In genomic region chr12:31362115-31362758, GRCh38 we compare ENCODE assay signal across 8 cellular contexts. TPM values are rescaled to one million over a fixed set of nuclear protein-coding genes. Genes with fewer than 3 reads are reported as not detected.
DNase-seq lines count a peak whose midpoint lies in the region; ATAC-seq, FAIRE-seq and TF ChIP-seq lines count a peak whose summit lies in the region.

No MANE protein-coding gene starts in this region.

- H3K36me3 Mint-ChIP-seq in chondrocyte (ENCODE audit: low read depth) = peaks cover 2% of the 10 kb centered on the region

- no peaks in the 10 kb centered on the region for H3K27me3 ChIP-seq in ACC112 (ENCODE audit: insufficient read depth, low read length)
- no peaks in the 10 kb centered on the region for H3K27me3 ChIP-seq in small intestine (ENCODE audit: control insufficient read depth in 2 of 2, insufficient read depth in 2 of 2, low read length in 2 of 2)

- H3K36me3 ChIP-seq in ACC112 (ENCODE audit: insufficient read depth, low read length) (no peaks in the 10 kb centered on the region), small intestine (ENCODE audit: control insufficient read depth in 2 of 2, insufficient read depth in 2 of 2, low read length in 2 of 2) (no peaks in the 10 kb centered on the region)

- no peak overlapping the region for H3K27ac ChIP-seq in ACC112 (ENCODE audit: low read depth, low read length)
- H3K27ac ChIP-seq in small intestine (ENCODE audit: low read depth in 1 of 2, low read length in 1 of 2) = peak overlapping the region; percentile 65 to 71

- no peaks in the 10 kb centered on the region for H3K79me2 ChIP-seq in ACC112 (ENCODE audit: control insufficient read depth, insufficient read depth, low read length, unreplicated experiment)

- peaks cover 2% of the 10 kb centered on the region for H3K9me3 Mint-ChIP-seq in chondrocyte (ENCODE audit: low read depth)

- H3K4me3 Mint-ChIP-seq in chondrocyte (ENCODE audit: unreplicated experiment) = no peak overlapping the region

- no peak overlapping the region for H3K27ac Mint-ChIP-seq in chondrocyte (ENCODE audit: unreplicated experiment)

- peaks cover 2% of the 10 kb centered on the region for H3K27me3 Mint-ChIP-seq in chondrocyte (ENCODE audit: low read depth)

- ATAC-seq in GM18861 (IDR thresholded peaks at IDR 0.05; ENCODE audit: unreplicated experiment) (peak; percentile 38), HG03103 (IDR thresholded peaks at IDR 0.05; ENCODE audit: low read depth, unreplicated experiment) (peak; percentile 34)

- peak overlapping the region; percentile 3 for H2AFZ ChIP-seq in ACC112 (ENCODE audit: low read length, unreplicated experiment)

- H3K9me3 ChIP-seq in small intestine (ENCODE audit: control insufficient read depth, low read depth) = no peaks in the 10 kb centered on the region

- TF ChIP-seq CTCF in chondrocyte (IDR thresholded peaks at IDR 0.05) = no peak

- H3K4me1 Mint-ChIP-seq in chondrocyte (ENCODE audit: low read depth) = peaks cover 9% of the 10 kb centered on the region

- FAIRE-seq in small intestine (lab: Jason Lieb, UNC) = no peak

- H3K4me3 ChIP-seq in ACC112 (ENCODE audit: low read depth, low read length) = peak overlapping the region; percentile 39
- peak overlapping the region in 1 of 2 donors; percentile 2 for H3K4me3 ChIP-seq in small intestine (ENCODE audit: low read depth in 1 of 2, low read length in 2 of 2)

- 11 to 37% (median 29%) methylated on average over 13 of the region's 13 CpGs for WGBS in small intestine, 3 donors

- H3K4me1 ChIP-seq in ACC112 (ENCODE audit: control insufficient read depth, insufficient read depth, low read length, unreplicated experiment) (no peaks in the 10 kb centered on the region), small intestine (ENCODE audit: control insufficient read depth in 2 of 2, insufficient read depth in 1 of 2, low read depth in 1 of 2, low read length in 1 of 2) (no peaks in the 10 kb centered on the region)

- DNase-seq in NCI-H2227 (lab: John Stamatoyannopoulos, UW; ENCODE audit: unreplicated experiment) (peak; percentile 83), cerebellum (ENCODE audit: low spot score) (peak; percentile 91), small intestine (peak; percentile 67), RKO (ENCODE audit: low spot score) (no peak), chondrocyte (ENCODE audit: low spot score) (no peak)

RNA-seq across cellular contexts. Expression of gene SINHCAF, which starts 36.3 kb away (rescaled TPM):
- total RNA-seq in cerebellum (45.0 TPM), chondrocyte (26.9 to 34.8 TPM (median 32.5 TPM) in 3 replicates)
- 10 to 100 TPM; 26.7 to 38.0 (median 29.0) TPM for polyA plus RNA-seq in small intestine

Comparison
In these comparisons a context has a peak if more than half of its experiments do, and no peak if none do; other contexts are left out.
1. DNase-seq: peak in NCI-H2227 (single experiment), cerebellum (single experiment) and small intestine (single experiment); none in RKO (single experiment) and chondrocyte (single experiment).